1 cellular context compared by ENCODE assay signal in the genomic region with DNA sequence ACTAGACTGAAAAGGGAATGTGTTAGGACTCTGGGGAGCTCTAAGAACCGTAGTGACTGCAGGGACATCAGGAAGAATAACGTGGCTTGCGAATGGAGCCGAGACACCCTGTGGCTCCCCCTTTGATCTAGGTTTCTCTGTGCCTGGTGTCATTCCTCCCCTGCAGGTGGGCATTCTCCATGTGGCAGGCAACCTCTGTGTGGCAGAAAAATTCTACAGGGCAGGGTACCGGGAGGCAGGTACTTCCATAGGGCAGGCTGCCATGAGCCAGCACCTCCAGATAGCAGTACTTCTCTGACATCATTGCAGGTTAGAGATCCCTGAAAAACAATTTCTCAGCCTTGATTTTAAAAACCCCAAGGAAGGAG.
TF ChIP-seq lines count a peak whose summit lies in the region.

No MANE protein-coding gene starts in this region.

TF ChIP-seq in HEK293, 187 proteins besides CTCF, POLR2A, EP300 and RAD21 (continued from another document):
- TF ChIP-seq HOXC10 (CRISPR knock-in tag; IDR thresholded peaks at IDR 0.05) (no peak), ZNF600 (tag by site-specific recombination; IDR thresholded peaks at IDR 0.05) (no peak), TCF7L2 (IDR thresholded peaks at IDR 0.05; ENCODE audit: borderline replicate concordance, low read depth, low read length) (no peak)
TF ChIP-seq in HEK293: peak in this region for 0.
